Comparison of ENCODE assay signal across 28 cellular contexts in the genomic region with DNA sequence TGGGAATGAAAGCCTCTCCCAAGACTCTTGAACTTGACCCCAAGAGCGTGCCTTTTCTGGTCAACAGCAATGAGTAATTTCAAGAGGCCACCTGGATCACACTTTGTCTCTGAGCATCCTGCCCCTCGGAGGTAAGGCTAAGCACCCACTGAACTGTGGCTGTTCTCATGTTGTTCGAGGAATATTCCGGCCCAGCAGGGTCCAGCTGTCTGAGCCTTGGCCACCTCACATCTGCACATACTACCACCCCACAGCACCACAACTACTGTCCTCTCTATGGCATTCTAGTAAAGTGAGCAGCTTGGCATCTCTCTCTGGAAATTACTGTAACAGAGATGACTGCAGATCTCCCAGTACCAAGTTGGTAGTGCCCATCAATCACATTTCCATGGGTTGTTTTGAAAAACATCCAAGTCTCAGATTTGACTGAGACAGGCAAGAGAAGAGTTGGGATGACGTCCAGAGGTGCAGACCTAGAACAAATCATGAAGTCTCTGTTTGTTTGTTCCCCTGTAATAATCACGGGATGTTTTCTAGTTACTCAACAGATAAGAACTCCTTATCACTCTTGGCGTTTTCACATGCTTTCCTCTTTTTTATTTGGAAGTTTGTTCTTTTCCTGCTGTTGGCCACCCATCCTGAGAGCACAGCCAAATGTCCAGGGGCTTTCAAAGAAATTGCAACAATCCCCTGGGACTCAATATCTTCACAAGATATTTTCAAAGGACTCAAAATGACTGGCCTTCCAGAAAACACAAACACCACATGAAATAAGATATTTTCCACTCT.
A peak's percentile ranks its signal among the peaks of the same experiment; 100 is the strongest.
DNase-seq lines count a peak whose midpoint lies in the region; TF ChIP-seq lines count a peak whose summit lies in the region.
"Had no signal": no experiment of that assay in that cellular context is flagged by ENCODE, and none has a peak within 500 bp of the region (broad histone marks: within the 10 kb centered on the region; RNA-seq: fewer than 3 reads in every experiment).

No MANE protein-coding gene starts in this region.

- no peak overlapping the region for H3K9ac ChIP-seq in neural progenitor cell
- H3K9ac ChIP-seq: BLaER1 treated with 17β-estradiol and CSF1 and Interleukin-3, amounts not matched to agents 10 nM and 100 nM; KMS-11 had no signal

- H3K36me3 Mint-ChIP-seq in neural progenitor cell = no peaks in the 10 kb centered on the region
- H3K36me3 Mint-ChIP-seq: IgD-negative memory B cell had no signal

- no peak overlapping the region for H3K4me3 Mint-ChIP-seq in neural progenitor cell
- H3K4me3 Mint-ChIP-seq: CD4-positive, alpha-beta memory T cell; HFFc6; IgD-negative memory B cell had no signal

- intact Hi-C loops in left ventricle myocardium inferior (cut with micrococcal nuclease) = no loop called here

- H3K27me3 Mint-ChIP-seq in neural progenitor cell (ENCODE audit: insufficient read depth, low read depth) = no peaks in the 10 kb centered on the region
- H3K27me3 Mint-ChIP-seq: CD4-positive, alpha-beta memory T cell had no signal

- H2AFZ ChIP-seq in neural progenitor cell (replicated peaks) = no peak overlapping the region

- H3K36me3 ChIP-seq in left ventricle myocardium inferior (no peaks in the 10 kb centered on the region), neural progenitor cell (no peaks in the 10 kb centered on the region)
- H3K36me3 ChIP-seq: HAP-1 had no signal

- H3K4me3 ChIP-seq in LNCaP clone FGC (ENCODE audit: low read depth, low read length) (no peak overlapping the region), left ventricle myocardium inferior (no peak overlapping the region), neural progenitor cell (no peak overlapping the region)
- H3K4me3 ChIP-seq: A549; BLaER1 treated with 17β-estradiol and CSF1 and Interleukin-3, amounts not matched to agents 10 nM and 100 nM; HAP-1; SK-N-MC had no signal

- H3K27ac ChIP-seq in C4-2B (peak overlapping the region; percentile 33; the same call in 1 of the 2 replicates), left ventricle myocardium inferior (replicated peaks) (peak overlapping the region; percentile 64), neural progenitor cell (no peak overlapping the region)
- H3K27ac ChIP-seq: A549; BLaER1 treated with 17β-estradiol and CSF1 and Interleukin-3, amounts not matched to agents 10 nM and 100 nM; KMS-11; RWPE1; SK-N-MC had no signal

- peaks cover 9% of the 10 kb centered on the region for H3K9me3 Mint-ChIP-seq in neural progenitor cell

- H3K27ac Mint-ChIP-seq in neural progenitor cell = no peak overlapping the region
- H3K27ac Mint-ChIP-seq: CD4-positive, alpha-beta memory T cell; HFFc6; IgD-negative memory B cell had no signal

- H3K4me1 Mint-ChIP-seq in neural progenitor cell = peaks cover 17% of the 10 kb centered on the region
- H3K4me1 Mint-ChIP-seq: CD4-positive, alpha-beta memory T cell; IgD-negative memory B cell had no signal

- in situ Hi-C loops in GM13977 (cut with MboI; ENCODE audit: low pct_unique_long_range_greater_than_20kb, low sequenced_read_pairs, unreplicated experiment) = no loop called here

- no peaks in the 10 kb centered on the region for H4K20me1 ChIP-seq in neural progenitor cell (ENCODE audit: low read depth)
- H4K20me1 ChIP-seq: BLaER1 treated with 17β-estradiol and CSF1 and Interleukin-3, amounts not matched to agents 10 nM and 100 nM had no signal

- H3K4me2 ChIP-seq in neural progenitor cell = no peak overlapping the region
- H3K4me2 ChIP-seq: A549; BLaER1 treated with 17β-estradiol and CSF1 and Interleukin-3, amounts not matched to agents 10 nM and 100 nM; KMS-11 had no signal

- H3K79me2 ChIP-seq in neural progenitor cell (ENCODE audit: low read depth) = no peaks in the 10 kb centered on the region

- DNase-seq in LNCaP clone FGC (ENCODE audit: low read depth) (peak; percentile 41), left ventricle myocardium inferior (no peak), pulmonary artery endothelial cell (ENCODE audit: low read depth, low spot score) (peak; percentile 7), GM13977 (ENCODE audit: low spot score) (no peak), DMS153 treated with DMSO at 0.1 percent for 48 hours (lab: John Stamatoyannopoulos, UW; ENCODE audit: unreplicated experiment) (no peak), neural progenitor cell (ENCODE audit: low spot score) (no peak)
- DNase-seq: AML-193; CD4-positive, alpha-beta memory T cell; COR-L47; GOT3; HFFc6; NCI-H1092; NCI-H1436; NCI-H187; NCI-H2081 treated with DMSO at 0.1 percent for 48 hours; NCI-H2171; NCI-H226; NCI-H510A; NCI-H69; SIG-M5 had no signal

- no peaks in the 10 kb centered on the region for H3K27me3 ChIP-seq in left ventricle myocardium inferior (ENCODE audit: low read depth)
- no peaks in the 10 kb centered on the region for H3K27me3 ChIP-seq in neural progenitor cell

- no peak for TF ChIP-seq CTCF in C4-2B (conservative IDR thresholded peaks at IDR 0.05)
- TF ChIP-seq CTCF in LNCaP clone FGC (IDR thresholded peaks at IDR 0.05; ENCODE audit: control insufficient read depth, extremely low read depth, insufficient read depth) = no peak
- no peak for TF ChIP-seq CTCF in left ventricle myocardium inferior (IDR thresholded peaks at IDR 0.05; ENCODE audit: borderline replicate concordance)
- no peak for TF ChIP-seq CTCF in GM13977 (IDR thresholded peaks at IDR 0.05; ENCODE audit: extremely low read depth, insufficient read depth, missing control alignments)
- TF ChIP-seq CTCF in neural progenitor cell (IDR thresholded peaks at IDR 0.05) = no peak

- H3K9me3 ChIP-seq in left ventricle myocardium inferior (replicated peaks) (peaks cover 12% of the 10 kb centered on the region), neural progenitor cell (ENCODE audit: low read depth) (no peaks in the 10 kb centered on the region)

- H3F3A ChIP-seq in neural progenitor cell (ENCODE audit: low read depth) = peaks cover 13% of the 10 kb centered on the region

- H3K4me1 ChIP-seq in left ventricle myocardium inferior = peaks cover 5% of the 10 kb centered on the region
- peaks cover 19% of the 10 kb centered on the region for H3K4me1 ChIP-seq in neural progenitor cell
- H3K4me1 ChIP-seq: A549; BLaER1 treated with 17β-estradiol and CSF1 and Interleukin-3, amounts not matched to agents 10 nM and 100 nM had no signal

Comparison
In these comparisons a context has a peak if more than half of its experiments do, and no peak if none do; other contexts are left out.
1. DNase-seq: peak in LNCaP clone FGC (single experiment) and pulmonary artery endothelial cell (single experiment); none in left ventricle myocardium inferior (single experiment), GM13977 (single experiment), DMS153 treated with DMSO at 0.1 percent for 48 hours (single experiment) and neural progenitor cell (single experiment).